In the genomic region with DNA sequence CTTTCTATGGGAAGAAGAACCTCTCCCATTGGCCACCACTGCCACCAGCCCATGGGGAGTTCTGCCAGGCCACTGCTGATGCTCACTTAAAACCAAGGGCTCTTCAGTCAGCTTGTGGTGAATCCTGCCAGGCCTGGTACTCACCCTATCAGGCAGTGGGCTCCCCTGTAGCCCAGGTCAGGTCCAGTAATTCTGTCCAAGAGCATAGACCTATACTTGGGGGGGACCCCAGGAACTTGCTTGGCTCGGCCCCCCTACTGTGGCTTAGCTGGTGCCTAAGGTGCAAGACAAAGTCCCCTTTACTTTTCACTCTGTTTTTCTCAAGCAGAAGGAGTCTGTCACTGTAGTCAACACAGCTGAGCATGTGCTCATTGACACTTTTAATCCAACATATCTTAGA, we compare ENCODE assay signal across 34 cellular contexts.
"Had no signal": no experiment of that assay in that cellular context is flagged by ENCODE, and none has a peak within 500 bp of the region (broad histone marks: within the 10 kb centered on the region; RNA-seq: fewer than 3 reads in every experiment).

No MANE protein-coding gene starts in this region.

- DNase-seq: Karpas-422, Kasumi-1, KG1, MG63, MM.1S, MV-4-11, NCI-H1048, NCI-H1092, NCI-H1092 treated with DMSO at 0.1 percent for 48 hours, NCI-H1105, NCI-H1105 treated with DMSO at 0.1 percent for 48 hours, NCI-H1417, NCI-H1417 treated with DMSO at 0.1 percent for 48 hours, NCI-H1436, NCI-H1436 treated with DMSO at 0.1 percent for 48 hours, NCI-H146, NCI-H1694, NCI-H1694 treated with DMSO at 0.1 percent for 48 hours, NCI-H187, NCI-H187 treated with DMSO at 0.1 percent for 48 hours, NCI-H1930, NCI-H2029, NCI-H2029 treated with DMSO at 0.1 percent for 48 hours, NCI-H2081, NCI-H2081 treated with DMSO at 0.1 percent for 48 hours, NCI-H2107, NCI-H2171, NCI-H2171 treated with DMSO at 0.1 percent for 48 hours, NCI-H2227 treated with DMSO at 0.1 percent for 48 hours, NCI-H226, NCI-H345, NCI-H446, NCI-H446 treated with DMSO at 0.1 percent for 48 hours, NCI-H510A had no signal
